In genomic region chr11:43575931-43576833, GRCh38 we compare ENCODE assay signal across 8 cellular contexts.
A peak's percentile ranks its signal among the peaks of the same experiment; 100 is the strongest.
DNase-seq lines count a peak whose midpoint lies in the region; ATAC-seq, FAIRE-seq and TF ChIP-seq lines count a peak whose summit lies in the region.

No MANE protein-coding gene starts in this region.

- H3K27me3 ChIP-seq in muscle layer of colon (ENCODE audit: control insufficient read depth in 1 of 2, insufficient read depth in 2 of 2, low read length in 2 of 2): peaks cover 75 to 81% of the 10 kb centered on the region in 2 donors

- H3K4me1 ChIP-seq in A549 (peaks cover 39% of the 10 kb centered on the region; the same call in 2 of the 3 replicates), muscle layer of colon (ENCODE audit: insufficient read depth, low read length) (peaks cover 36% of the 10 kb centered on the region)

- TF ChIP-seq RAD21 in A549 (conservative IDR thresholded peaks at IDR 0.05 in 1 of 2, IDR thresholded peaks at IDR 0.05 in 1 of 2): no peak

- H3K9me3 ChIP-seq in A549: no peaks in the 10 kb centered on the region
- no peaks in the 10 kb centered on the region for H3K9me3 ChIP-seq in muscle layer of colon (ENCODE audit: low read length)

- 7% methylated on average over 20 of the region's 20 CpGs for WGBS in A549 (ENCODE audit: missing lambda C conversion rate)

- TF ChIP-seq CTCF in A549 (IDR thresholded peaks at IDR 0.05) (no peak), astrocyte of the spinal cord (IDR thresholded peaks at IDR 0.05; ENCODE audit: low read depth, low read length) (no peak)

- DNase-seq in A549 (ENCODE audit: low read depth in 1 of 2, low spot score in 1 of 2) (no peak), GM12892 (ENCODE audit: insufficient read length) (no peak), astrocyte of the spinal cord (ENCODE audit: low read depth, low spot score) (peak; percentile 28), NCI-H2107 treated with DMSO at 0.1 percent for 48 hours (lab: John Stamatoyannopoulos, UW; ENCODE audit: unreplicated experiment) (no peak), iPS-NIHi7 (ENCODE audit: extremely low spot score) (no peak)
- no peak for DNase-seq in activated CD8-positive, alpha-beta memory T cell treated with anti-CD3 and anti-CD28 coated beads, Interleukin-2, amount 50 U/mL, for 4 hours
- no peak for DNase-seq in activated effector memory CD4-positive, alpha-beta T cell treated with anti-CD3 and anti-CD28 coated beads, Interleukin-2, amount 50 U/mL, for 16 hours

- H3K9ac ChIP-seq in muscle layer of colon (ENCODE audit: low read length): no peak overlapping the region

- no peak for TF ChIP-seq EP300 in A549 (IDR thresholded peaks at IDR 0.05)

- H3K4me2 ChIP-seq in A549: peak overlapping the region; percentile 58

- CTCF ChIA-PET in A549 (lab: Yijun Ruan, JAX): interaction anchor here (0.7 to 5.1 kb wide), 8 partner anchors 8 to 275 kb away, joined by 3 to 47 read pairs (median 4); no protein-coding TSS in a partner anchor

- peak overlapping the region; percentile 16; the same call in 2 of the 3 replicates for H3K4me3 ChIP-seq in A549
- no peak overlapping the region for H3K4me3 ChIP-seq in astrocyte of the spinal cord (ENCODE audit: low read depth, low read length)
- H3K4me3 ChIP-seq in muscle layer of colon (ENCODE audit: low read depth in 1 of 2, low read length in 2 of 2): peak overlapping the region; percentile 29 to 36

- no peak for ATAC-seq in A549

- in situ Hi-C loops in astrocyte of the spinal cord (cut with HindIII; ENCODE audit: low sequenced_read_pairs): no loop called here

- H3K27ac ChIP-seq in A549 (no peak overlapping the region), muscle layer of colon (ENCODE audit: low read depth, low read length) (no peak overlapping the region)

- POLR2A ChIA-PET in A549 (lab: Yijun Ruan, JAX): interaction anchor here (0.6 kb wide), 1 partner anchor 104 kb away, joined by 3 read pairs; the partner anchor contains the start of gene HSD17B12

- H3K36me3 ChIP-seq in muscle layer of colon (ENCODE audit: insufficient read depth, low read length): no peaks in the 10 kb centered on the region

- FAIRE-seq in A549 (lab: Jason Lieb, UNC): no peak
- FAIRE-seq in GM12892 (lab: Jason Lieb, UNC): peak; percentile 9

- TF ChIP-seq POLR2A in A549 (IDR thresholded peaks at IDR 0.05; ENCODE audit: low read length) (no peak), GM12892 (IDR thresholded peaks at IDR 0.05; ENCODE audit: low read depth, low read length) (no peak)

TF ChIP-seq in A549, 52 proteins besides CTCF, POLR2A, EP300 and RAD21:
- TF ChIP-seq ZFP36 (IDR thresholded peaks at IDR 0.05; ENCODE audit: borderline replicate concordance, partially characterized antibody) (no peak), HOXB5 (CRISPR knock-in tag; IDR thresholded peaks at IDR 0.05) (no peak), GATA3 (IDR thresholded peaks at IDR 0.05; ENCODE audit: borderline replicate concordance) (no peak), MAFK (IDR thresholded peaks at IDR 0.05; ENCODE audit: partially characterized antibody) (no peak), RCOR1 (IDR thresholded peaks at IDR 0.05; ENCODE audit: low read depth, low read length) (no peak), FOSB (CRISPR knock-in tag; IDR thresholded peaks at IDR 0.05) (no peak), HES2 (IDR thresholded peaks at IDR 0.05) (no peak), PBX3 (IDR thresholded peaks at IDR 0.05) (no peak), FOXS1 (CRISPR knock-in tag; IDR thresholded peaks at IDR 0.05) (no peak), RFX5 (IDR thresholded peaks at IDR 0.05) (no peak), JUN (IDR thresholded peaks at IDR 0.05) (no peak), NR3C1 (IDR thresholded peaks at IDR 0.05) (no peak), EHF (CRISPR knock-in tag; IDR thresholded peaks at IDR 0.05) (no peak), ZNF302 (CRISPR knock-in tag; IDR thresholded peaks at IDR 0.05) (no peak), SMC3 (IDR thresholded peaks at IDR 0.05) (no peak), HDAC2 (IDR thresholded peaks at IDR 0.05) (no peak), ATOH8 (CRISPR knock-in tag; IDR thresholded peaks at IDR 0.05; ENCODE audit: low read depth) (no peak), POLR2AphosphoS2 (conservative IDR thresholded peaks at IDR 0.05; ENCODE audit: low read length) (no peak)
